In the genomic region with DNA sequence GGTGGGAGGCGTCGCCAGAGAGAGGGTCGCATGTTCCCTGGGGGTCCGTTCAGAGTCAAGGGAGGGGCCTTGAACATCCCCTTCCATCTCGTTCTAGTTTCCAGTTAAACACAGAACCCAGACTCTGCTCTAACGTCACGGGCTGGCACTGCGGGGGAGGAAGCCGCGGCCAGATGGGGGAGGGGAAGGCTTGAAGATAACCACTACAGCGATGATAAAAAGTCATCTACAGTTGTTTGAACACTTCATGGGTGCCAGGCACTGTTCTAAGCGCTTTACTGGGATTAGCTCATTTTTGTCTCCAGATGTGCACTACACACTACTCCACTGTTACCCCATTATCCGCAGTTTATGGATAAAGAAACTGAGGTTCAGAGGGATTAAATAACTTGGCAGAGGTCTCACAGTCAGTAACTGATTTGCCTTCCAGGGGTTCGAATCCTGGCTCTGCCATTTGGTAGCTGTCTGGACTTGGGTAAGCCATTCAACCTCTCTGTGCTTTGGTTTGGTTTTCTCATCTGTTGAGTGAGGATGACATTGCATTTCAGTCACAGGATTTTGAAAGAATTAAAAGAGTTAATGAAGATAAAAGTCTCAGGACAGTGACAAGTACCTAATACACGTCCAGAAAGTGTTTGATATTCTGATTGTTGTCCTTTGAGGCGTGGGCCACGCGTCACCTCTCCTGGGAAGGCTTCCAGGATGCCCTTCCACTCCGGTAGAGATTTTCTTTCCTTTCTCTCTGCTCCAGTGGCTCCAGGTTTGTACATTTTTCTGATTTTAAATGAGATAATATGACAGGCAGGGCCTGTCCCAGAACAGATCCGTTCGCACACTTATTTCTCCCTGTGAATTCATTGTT, we compare ENCODE assay signal across 8 cellular contexts.
DNase-seq lines count a peak whose midpoint lies in the region; ATAC-seq lines count a peak whose summit lies in the region.

No MANE protein-coding gene starts in this region.

- peak; percentile 27 for ATAC-seq in GM18868 (IDR thresholded peaks at IDR 0.05; ENCODE audit: unreplicated experiment)
- ATAC-seq in stimulated activated naive CD8-positive, alpha-beta T cell treated with anti-CD3 and anti-CD28 coated beads, Interleukin-15, amount 100 ng/mL, for 72 hours, result peak; percentile 79
- no peak for ATAC-seq in HG02588 (IDR thresholded peaks at IDR 0.05; ENCODE audit: unreplicated experiment)

- peak overlapping the region; percentile 81 for H3K27ac Mint-ChIP-seq in activated naive CD8-positive, alpha-beta T cell
- peak overlapping the region in 1 of 2 donors; percentile 94 for H3K27ac Mint-ChIP-seq in stimulated activated naive CD8-positive, alpha-beta T cell treated with anti-CD3 and anti-CD28 coated beads, Interleukin-15, amount 100 ng/mL, for 72 hours

- peak overlapping the region; percentile 83 for H3K4me3 Mint-ChIP-seq in activated naive CD8-positive, alpha-beta T cell
- peak overlapping the region; percentile 82 to 90 for H3K4me3 Mint-ChIP-seq in stimulated activated naive CD8-positive, alpha-beta T cell treated with anti-CD3 and anti-CD28 coated beads, Interleukin-15, amount 100 ng/mL, for 72 hours

- H3K9me3 Mint-ChIP-seq in activated naive CD8-positive, alpha-beta T cell (ENCODE audit: low read depth), result no peaks in the 10 kb centered on the region
- no peaks in the 10 kb centered on the region for H3K9me3 Mint-ChIP-seq in stimulated activated naive CD8-positive, alpha-beta T cell treated with anti-CD3 and anti-CD28 coated beads, Interleukin-15, amount 100 ng/mL, for 72 hours

- no peaks in the 10 kb centered on the region for H3K36me3 Mint-ChIP-seq in activated naive CD8-positive, alpha-beta T cell

- peaks cover 17% of the 10 kb centered on the region for H3K4me1 Mint-ChIP-seq in activated naive CD8-positive, alpha-beta T cell (ENCODE audit: low read depth)
- peaks cover 35% of the 10 kb centered on the region for H3K4me1 Mint-ChIP-seq in stimulated activated naive CD8-positive, alpha-beta T cell treated with anti-CD3 and anti-CD28 coated beads, Interleukin-15, amount 100 ng/mL, for 72 hours

- no peaks in the 10 kb centered on the region for H3K27me3 Mint-ChIP-seq in activated naive CD8-positive, alpha-beta T cell
- peaks cover 8% of the 10 kb centered on the region for H3K27me3 Mint-ChIP-seq in stimulated activated naive CD8-positive, alpha-beta T cell treated with anti-CD3 and anti-CD28 coated beads, Interleukin-15, amount 100 ng/mL, for 72 hours

- DNase-seq in RPMI8226 (peak; percentile 78), medulla oblongata (ENCODE audit: extremely low spot score) (peak; percentile 53), HuH-7.5 (ENCODE audit: low spot score) (no peak), dedifferentiated amniotic fluid mesenchymal stem cell (ENCODE audit: extremely low spot score) (no peak)
- peak; percentile 69 to 75 for DNase-seq in stimulated activated naive CD8-positive, alpha-beta T cell treated with anti-CD3 and anti-CD28 coated beads, Interleukin-15, amount 100 ng/mL, for 72 hours

Comparison
In these comparisons a context has a peak if more than half of its experiments do, and no peak if none do; other contexts are left out.
1. DNase-seq: peak in RPMI8226 (single experiment), medulla oblongata (single experiment) and stimulated activated naive CD8-positive, alpha-beta T cell treated with anti-CD3 and anti-CD28 coated beads, Interleukin-15, amount 100 ng/mL, for 72 hours (2 of 2); none in HuH-7.5 (single experiment) and dedifferentiated amniotic fluid mesenchymal stem cell (single experiment).